8 cellular contexts compared by ENCODE assay signal in the genomic region with DNA sequence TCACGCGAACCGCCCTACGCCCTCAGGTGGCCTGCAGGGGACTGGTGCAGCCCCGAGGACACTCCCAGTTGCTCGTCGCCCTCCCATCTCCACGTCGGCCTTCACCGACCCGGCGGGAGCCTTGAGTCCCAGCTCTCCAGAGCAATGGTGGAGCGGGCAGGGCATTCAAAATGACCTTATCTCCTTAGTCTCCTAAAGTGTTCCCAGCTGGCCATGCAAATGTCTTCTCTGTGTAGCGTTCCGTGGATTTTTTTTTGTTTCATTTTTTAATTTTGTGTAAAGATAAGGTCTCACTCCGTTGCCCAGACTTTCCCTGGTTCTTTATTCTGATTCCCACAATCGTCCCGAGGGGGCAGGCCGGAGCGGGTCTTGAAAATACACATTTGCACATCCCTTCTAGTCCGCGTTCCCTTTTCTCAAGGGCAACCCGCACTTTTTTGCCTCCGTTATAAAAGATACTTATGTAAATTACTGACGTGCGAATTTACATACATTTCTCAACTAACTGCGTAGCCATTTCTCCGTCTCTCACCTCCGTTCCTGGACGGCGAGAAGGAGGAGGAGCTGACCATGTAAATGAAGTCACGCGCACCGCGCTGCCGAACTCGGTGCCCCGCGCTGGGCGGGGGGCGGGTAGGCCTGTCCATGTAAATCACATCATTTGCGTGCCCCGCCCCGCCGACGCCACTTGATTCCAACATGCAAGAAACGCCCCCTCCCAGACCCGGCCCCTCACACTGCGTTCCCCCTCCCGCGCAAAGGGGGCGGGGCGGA. TPM values are rescaled to one million over a fixed set of nuclear protein-coding genes. Genes with fewer than 3 reads are reported as not detected.
DNase-seq lines count a peak whose midpoint lies in the region; ATAC-seq, FAIRE-seq and TF ChIP-seq lines count a peak whose summit lies in the region.

No MANE protein-coding gene starts in this region.

- peaks cover 16% of the 10 kb centered on the region for H4K20me1 ChIP-seq in keratinocyte (ENCODE audit: control insufficient read depth, extremely low read depth, insufficient read depth, low read length)

- dilution Hi-C loops in keratinocyte (cut with MboI; ENCODE audit: extremely low pct_ligation_motif_present, low sequenced_read_pairs): no loop called here

- no peak for FAIRE-seq in keratinocyte (lab: Jason Lieb, UNC)

- H2AFZ ChIP-seq in keratinocyte (ENCODE audit: control insufficient read depth, low read length): peak overlapping the region; percentile 75

- H3K27ac ChIP-seq in keratinocyte (ENCODE audit: control insufficient read depth, insufficient read depth, low read length): peak overlapping the region; percentile 68

- peak overlapping the region; percentile 64 for H3K9ac ChIP-seq in keratinocyte (ENCODE audit: control insufficient read depth, extremely low read depth, insufficient read depth, low read length)

- peaks cover 40% of the 10 kb centered on the region for H3K79me2 ChIP-seq in keratinocyte (ENCODE audit: control insufficient read depth, insufficient read depth, low read length)

- H3K4me2 ChIP-seq in keratinocyte (ENCODE audit: control insufficient read depth, extremely low read depth, insufficient read depth, low read depth, low read length): peak overlapping the region; percentile 69

- no peaks in the 10 kb centered on the region for H3K27me3 ChIP-seq in keratinocyte (ENCODE audit: control insufficient read depth, extremely low read depth, insufficient read depth, low read length)

- peaks cover 38% of the 10 kb centered on the region for H3K4me1 ChIP-seq in keratinocyte (ENCODE audit: control insufficient read depth, extremely low read depth, insufficient read depth, low read length)

- H3K4me3 ChIP-seq in keratinocyte (ENCODE audit: control insufficient read depth in 2 of 3, extremely low read depth in 1 of 3, insufficient read depth in 2 of 3, low read depth in 1 of 3, low read length in 3 of 3): peak overlapping the region; percentile 34 to 64 (median 42)

- H3K36me3 ChIP-seq in keratinocyte (ENCODE audit: control insufficient read depth in 2 of 2, extremely low read depth in 1 of 2, insufficient read depth in 2 of 2, low read length in 2 of 2): peaks cover 19 to 32% of the 10 kb centered on the region in 2 experiments

- H3K9me1 ChIP-seq in keratinocyte (ENCODE audit: control insufficient read depth, extremely low read depth, insufficient read depth, low read length): peaks cover 10% of the 10 kb centered on the region

- H3K9me3 ChIP-seq in keratinocyte (ENCODE audit: control insufficient read depth, low read depth, low read length): no peaks in the 10 kb centered on the region

- peak; percentile 71 for ATAC-seq in GM19035 (IDR thresholded peaks at IDR 0.05; ENCODE audit: unreplicated experiment)
- ATAC-seq in HG03342 (IDR thresholded peaks at IDR 0.05; ENCODE audit: unreplicated experiment): peak; percentile 74

- peak; percentile 17 to 58 (median 19) for TF ChIP-seq CTCF in keratinocyte (optimal IDR thresholded peaks at IDR 0.05 in 1 of 3, IDR thresholded peaks at IDR 0.05 in 1 of 3, conservative IDR thresholded peaks at IDR 0.05 in 1 of 3; ENCODE audit: extremely low read depth in 1 of 3, insufficient read depth in 2 of 3, low read length in 3 of 3)

- DNase-seq in Ammon's horn (ENCODE audit: low spot score) (peak; percentile 100), NCI-H345 treated with DMSO at 0.1 percent for 48 hours (lab: John Stamatoyannopoulos, UW; ENCODE audit: unreplicated experiment) (peak; percentile 100), cerebellar nuclear complex (lab: John Stamatoyannopoulos, UW) (peak; percentile 99), keratinocyte (ENCODE audit: low read depth, low spot score) (peak; percentile 97)
- peak; percentile 100 for DNase-seq in activated CD4-positive, CD25-positive, alpha-beta regulatory T cell treated with anti-CD3 and anti-CD28 coated beads, Interleukin-2, amount 50 U/mL, for 16 hours (ENCODE audit: low read depth, low spot score)
- DNase-seq in stimulated activated CD4-positive, alpha-beta T cell treated with anti-CD3 and anti-CD28 coated beads, Interleukin-12 subunit alpha, Interleukin-12 subunit beta, amount 100 ng/mL, for 48 hours (ENCODE audit: low read depth in 2 of 3, low spot score in 1 of 3): peak; percentile 100

RNA-seq across cellular contexts. Expression of a gene that starts 0.6 kb away (rescaled TPM):
- polyA plus RNA-seq in keratinocyte: 31.6 to 57.0 TPM (median 41.0 TPM) in 3 replicates
- polyA plus RNA-seq in keratinocyte (2011; ENCODE audit: low read depth): 7.2 TPM
- polyA plus RNA-seq in keratinocyte (2011; cell fraction: cytosol; rRNA removed): 27.7 and 50.2 TPM in 2 replicates
- polyA plus RNA-seq in keratinocyte (2011; cell fraction: nucleus; rRNA removed): 39.8 and 58.0 TPM in 2 replicates
- polyA plus RNA-seq in keratinocyte (2012; ENCODE audit: low replicate concordance): 27.9 and 71.5 TPM in 2 replicates
- 40.5 to 110 TPM (median 61.5 TPM) in 3 replicates for polyA minus RNA-seq in keratinocyte
- polyA minus RNA-seq in keratinocyte (2011; cell fraction: cytosol; rRNA and poly(A)+ RNA removed): 56.8 TPM
- 23.4 and 25.2 TPM in 2 replicates for polyA minus RNA-seq in keratinocyte (2011; cell fraction: nucleus; rRNA and poly(A)+ RNA removed)

RNA-seq across cellular contexts. Expression of a gene that starts 20.4 kb away (rescaled TPM):
- 13.2 to 17.1 TPM (median 15.0 TPM) in 3 replicates for polyA plus RNA-seq in keratinocyte
- 3.4 TPM for polyA plus RNA-seq in keratinocyte (2011; ENCODE audit: low read depth)
- 7.1 and 14.2 TPM in 2 replicates for polyA plus RNA-seq in keratinocyte (2011; cell fraction: cytosol; rRNA removed)
- 21.7 and 25.9 TPM in 2 replicates for polyA plus RNA-seq in keratinocyte (2011; cell fraction: nucleus; rRNA removed)
- polyA plus RNA-seq in keratinocyte (2012; ENCODE audit: low replicate concordance): 15.7 and 20.3 TPM in 2 replicates
- 7.4 to 21.5 TPM (median 7.7 TPM) in 3 replicates for polyA minus RNA-seq in keratinocyte
- 11.7 TPM for polyA minus RNA-seq in keratinocyte (2011; cell fraction: cytosol; rRNA and poly(A)+ RNA removed)
- polyA minus RNA-seq in keratinocyte (2011; cell fraction: nucleus; rRNA and poly(A)+ RNA removed): 1.9 and 2.9 TPM in 2 replicates

RNA-seq across cellular contexts. Expression of a gene that starts 23.1 kb away (rescaled TPM):
- 3.4 to 7.4 TPM (median 5.5 TPM) in 3 replicates for polyA plus RNA-seq in keratinocyte
- not detected for polyA plus RNA-seq in keratinocyte (2011; ENCODE audit: low read depth)
- 2.2 and 6.2 TPM in 2 replicates for polyA plus RNA-seq in keratinocyte (2011; cell fraction: cytosol; rRNA removed)
- polyA plus RNA-seq in keratinocyte (2011; cell fraction: nucleus; rRNA removed): 0.76 and 3.1 TPM in 2 replicates
- 2.2 and 15.4 TPM in 2 replicates for polyA plus RNA-seq in keratinocyte (2012; ENCODE audit: low replicate concordance)
- 2.4 to 8.9 TPM (median 5.7 TPM) in 3 replicates for polyA minus RNA-seq in keratinocyte
- not detected for polyA minus RNA-seq in keratinocyte (2011; cell fraction: cytosol; rRNA and poly(A)+ RNA removed)
- polyA minus RNA-seq in keratinocyte (2011; cell fraction: nucleus; rRNA and poly(A)+ RNA removed): 3.2 TPM in 1 of 2 replicates, not detected in the other

RNA-seq across cellular contexts. Expression of a gene that starts 47.4 kb away (rescaled TPM):
- 54.5 to 129 TPM (median 93.4 TPM) in 3 replicates for polyA plus RNA-seq in keratinocyte
- 9.3 TPM for polyA plus RNA-seq in keratinocyte (2011; ENCODE audit: low read depth)
- polyA plus RNA-seq in keratinocyte (2011; cell fraction: cytosol; rRNA removed): 83.2 and 87.4 TPM in 2 replicates
- 62.4 and 70.6 TPM in 2 replicates for polyA plus RNA-seq in keratinocyte (2011; cell fraction: nucleus; rRNA removed)
- polyA plus RNA-seq in keratinocyte (2012; ENCODE audit: low replicate concordance): 33.5 and 73.1 TPM in 2 replicates
- polyA minus RNA-seq in keratinocyte: 94.9 to 233 TPM (median 101 TPM) in 3 replicates
- 82.5 TPM for polyA minus RNA-seq in keratinocyte (2011; cell fraction: cytosol; rRNA and poly(A)+ RNA removed)
- 42.8 and 63.6 TPM in 2 replicates for polyA minus RNA-seq in keratinocyte (2011; cell fraction: nucleus; rRNA and poly(A)+ RNA removed)

RNA-seq across cellular contexts. Expression of a gene that starts 48.1 kb away (rescaled TPM):
- polyA plus RNA-seq in keratinocyte: 1.4 to 2.8 TPM (median 1.4 TPM) in 3 replicates
- polyA plus RNA-seq in keratinocyte (2011; ENCODE audit: low read depth): 1.4 TPM
- 1.8 and 2.4 TPM in 2 replicates for polyA plus RNA-seq in keratinocyte (2011; cell fraction: cytosol; rRNA removed)
- 5.0 and 6.9 TPM in 2 replicates for polyA plus RNA-seq in keratinocyte (2011; cell fraction: nucleus; rRNA removed)
- 3.2 and 3.6 TPM in 2 replicates for polyA plus RNA-seq in keratinocyte (2012; ENCODE audit: low replicate concordance)
- polyA minus RNA-seq in keratinocyte: 1.1 to 8.8 TPM (median 1.8 TPM) in 3 replicates
- polyA minus RNA-seq in keratinocyte (2011; cell fraction: cytosol; rRNA and poly(A)+ RNA removed): 2.7 TPM
- polyA minus RNA-seq in keratinocyte (2011; cell fraction: nucleus; rRNA and poly(A)+ RNA removed): 1.5 and 3.3 TPM in 2 replicates

Comparison
In these comparisons a context has a peak if more than half of its experiments do, and no peak if none do; other contexts are left out.
1. Peak in every context shown above with its lines: DNase-seq, ATAC-seq, H3K4me3 ChIP-seq and H3K27ac ChIP-seq.